Comparison of ENCODE assay signal across 26 cellular contexts in genomic region chr3:8727793-8728517, GRCh38. TPM values are rescaled to one million over a fixed set of nuclear protein-coding genes. Genes with fewer than 3 reads are reported as not detected.
"Had no signal": no experiment of that assay in that cellular context is flagged by ENCODE, and none has a peak within 500 bp of the region (broad histone marks: within the 10 kb centered on the region; RNA-seq: fewer than 3 reads in every experiment).

No MANE protein-coding gene starts in this region.

- H3K4me1 ChIP-seq: esophagus muscularis mucosa, left lung, lower lobe of right lung had no signal

- DNase-seq: dermis blood vessel endothelial cell; dorsolateral prefrontal cortex; effector CD4-positive, alpha-beta T cell; effector memory CD4-positive, alpha-beta T cell; foreskin fibroblast; foreskin melanocyte; gastrocnemius medialis; glutamatergic neuron; heart right ventricle; hippocampal formation; left cardiac atrium; left lung; left ventricle myocardium superior; lower lobe of right lung; mesenchymal stem cell; mucosa of descending colon had no signal

- H3K4me3 Mint-ChIP-seq: mesothelial cell of epicardium had no signal

- H3K9me3 ChIP-seq: gastrocnemius medialis, lower lobe of right lung, mucosa of descending colon had no signal

- H3K4me3 ChIP-seq: coronary artery, dorsolateral prefrontal cortex, esophagus muscularis mucosa, gastrocnemius medialis, heart right ventricle, left lung, lower lobe of right lung, mucosa of descending colon had no signal

- H3K27ac Mint-ChIP-seq: mesothelial cell of epicardium had no signal

- H3K36me3 Mint-ChIP-seq: mesothelial cell of epicardium had no signal

- ATAC-seq: gastrocnemius medialis, heart right ventricle, left cardiac atrium, left lung, left ventricle myocardium superior, lower lobe of right lung, mucosa of descending colon had no signal

- H3K27ac ChIP-seq: coronary artery, dorsolateral prefrontal cortex, esophagus muscularis mucosa, gastrocnemius medialis, heart right ventricle, left lung, lower lobe of right lung had no signal

- H3K27me3 ChIP-seq: dorsolateral prefrontal cortex, esophagus muscularis mucosa, gastrocnemius medialis, heart right ventricle, left lung had no signal

- H3K36me3 ChIP-seq: esophagus muscularis mucosa, gastrocnemius medialis, heart right ventricle, left lung, lower lobe of right lung had no signal

RNA-seq across cellular contexts. Expression of gene CAV3, which starts 5.6 kb away (rescaled TPM):
- total RNA-seq: dermis blood vessel endothelial cell, endothelial cell of umbilical vein, epithelial cell of proximal tubule, esophagus muscularis mucosa, glomerular endothelial cell, kidney epithelial cell, lower lobe of right lung, lung microvascular endothelial cell, mesenteric fat pad, mesothelial cell of epicardium, mucosa of descending colon had no signal
- polyA plus RNA-seq: endothelial cell of umbilical vein, keratinocyte had no signal
